6 cellular contexts compared by ENCODE assay signal in genomic region chr16:2515180-2515803, GRCh38. TPM values are rescaled to one million over a fixed set of nuclear protein-coding genes. Genes with fewer than 3 reads are reported as not detected.
DNase-seq lines count a peak whose midpoint lies in the region; ATAC-seq and TF ChIP-seq lines count a peak whose summit lies in the region.

No MANE protein-coding gene starts in this region.

- H2AFZ ChIP-seq in MM.1S (ENCODE audit: low read length) = no peak overlapping the region

- peaks cover 62% of the 10 kb centered on the region for H3K79me2 ChIP-seq in MM.1S (ENCODE audit: low read length)

- H3K4me2 ChIP-seq in MM.1S (ENCODE audit: low read depth, low read length) = peak overlapping the region; percentile 81

- no peak for ATAC-seq in GM21526 (IDR thresholded peaks at IDR 0.05; ENCODE audit: low FRiP score, unreplicated experiment)
- no peak for ATAC-seq in HG03457 (IDR thresholded peaks at IDR 0.05; ENCODE audit: unreplicated experiment)
- no peak for ATAC-seq in GM19467 (IDR thresholded peaks at IDR 0.05; ENCODE audit: unreplicated experiment)

- peak overlapping the region; percentile 98 for H3K4me3 ChIP-seq in MM.1S (ENCODE audit: low read length)
- peak overlapping the region; percentile 95 for H3K4me3 ChIP-seq in effector memory CD4-positive, alpha-beta T cell (ENCODE audit: insufficient read depth, low read depth, low read length, poor library complexity, severe bottlenecking)
- H3K4me3 ChIP-seq in sigmoid colon = peak overlapping the region; percentile 92 to 100 (median 100)

- H3K36me3 ChIP-seq in MM.1S (replicated peaks; ENCODE audit: insufficient read depth, low read length) = no peaks in the 10 kb centered on the region
- peaks cover 4% of the 10 kb centered on the region for H3K36me3 ChIP-seq in effector memory CD4-positive, alpha-beta T cell (ENCODE audit: control insufficient read depth, insufficient read depth, low read length)
- no peaks in the 10 kb centered on the region for H3K36me3 ChIP-seq in sigmoid colon

- DNase-seq in MM.1S (no peak), sigmoid colon (no peak)
- DNase-seq in effector memory CD4-positive, alpha-beta T cell = no peak

- H3K27me3 ChIP-seq in MM.1S (replicated peaks; ENCODE audit: insufficient read depth, low read length) (no peaks in the 10 kb centered on the region), sigmoid colon (no peaks in the 10 kb centered on the region)
- H3K27me3 ChIP-seq in effector memory CD4-positive, alpha-beta T cell (replicated peaks; ENCODE audit: control insufficient read depth, insufficient read depth, low read length, poor library complexity, severe bottlenecking) = no peaks in the 10 kb centered on the region

- peaks cover 15% of the 10 kb centered on the region; the same call in 1 of the 2 replicates for H4K20me1 ChIP-seq in MM.1S (ENCODE audit: insufficient read depth, low read length)

- no peaks in the 10 kb centered on the region for H3K9me3 ChIP-seq in MM.1S (replicated peaks; ENCODE audit: insufficient read depth, low read length)
- H3K9me3 ChIP-seq in effector memory CD4-positive, alpha-beta T cell (ENCODE audit: control insufficient read depth, low read length) = no peaks in the 10 kb centered on the region
- no peaks in the 10 kb centered on the region for H3K9me3 ChIP-seq in sigmoid colon

- TF ChIP-seq CTCF in MM.1S (IDR thresholded peaks at IDR 0.05; ENCODE audit: low read length) (no peak), sigmoid colon (IDR thresholded peaks at IDR 0.05) (no peak)

- no peaks in the 10 kb centered on the region for H3K9me2 ChIP-seq in MM.1S (replicated peaks; ENCODE audit: insufficient read depth, low read length)

- peaks cover 9% of the 10 kb centered on the region for H3F3A ChIP-seq in MM.1S (ENCODE audit: insufficient read depth, low read length)

- no peak for TF ChIP-seq EP300 in sigmoid colon (IDR thresholded peaks at IDR 0.05)

- peak overlapping the region; percentile 74 for H3K9ac ChIP-seq in MM.1S (ENCODE audit: low read length)

- H3K4me1 ChIP-seq in MM.1S (ENCODE audit: low read length) = peaks cover 13% of the 10 kb centered on the region
- peaks cover 53% of the 10 kb centered on the region for H3K4me1 ChIP-seq in effector memory CD4-positive, alpha-beta T cell (ENCODE audit: control insufficient read depth, insufficient read depth, low read length, poor library complexity, severe bottlenecking)
- peaks cover 0 to 77% (median 73%) of the 10 kb centered on the region in 4 donors for H3K4me1 ChIP-seq in sigmoid colon

- 18 to 28% methylated on average over 13 of the region's 13 CpGs for WGBS in sigmoid colon, 2 donors

- no peak for TF ChIP-seq POLR2A in sigmoid colon (IDR thresholded peaks at IDR 0.05)

- H3K27ac ChIP-seq in MM.1S (ENCODE audit: low read length) (peak overlapping the region; percentile 18; the same call in 1 of the 2 replicates), sigmoid colon (peak overlapping the region; percentile 97 to 99 (median 98))
- peak overlapping the region; percentile 98 for H3K27ac ChIP-seq in effector memory CD4-positive, alpha-beta T cell (ENCODE audit: insufficient read depth, low read length, poor library complexity, severe bottlenecking)

- intact Hi-C loops in sigmoid colon (cut with DNase I) = no loop called here

RNA-seq across cellular contexts. Expression of gene ATP6V0C, which starts 1.5 kb away (rescaled TPM):
- total RNA-seq in sigmoid colon = 10 to 100 TPM; 33.2 to 51.5 (median 42.5) TPM
- polyA plus RNA-seq in sigmoid colon = 100 to 1,000 TPM in 1 of 3 donors, 10 to 100 TPM in 2; 79.3 to 233 (median 99.0) TPM

RNA-seq across cellular contexts. Expression of gene AMDHD2, which starts 4.9 kb away (rescaled TPM):
- 10 to 100 TPM; 23.3 to 25.3 (median 24.4) TPM for total RNA-seq in sigmoid colon
- polyA plus RNA-seq in sigmoid colon = 10 to 100 TPM; 21.0 to 39.4 (median 21.5) TPM

RNA-seq across cellular contexts. Expression of gene CEMP1, which starts 15.9 kb away (rescaled TPM):
- not detected for total RNA-seq in sigmoid colon
- polyA plus RNA-seq in sigmoid colon = 1 to 10 TPM in 1 of 3 donors, under 1 TPM in 1, not detected in 1; 0.90 to 1.2 TPM

RNA-seq across cellular contexts. Expression of gene PDPK1, which starts 22.5 kb away (rescaled TPM):
- 10 to 100 TPM; 22.7 to 32.2 (median 31.0) TPM for total RNA-seq in sigmoid colon
- 10 to 100 TPM; 24.0 to 31.1 (median 31.0) TPM for polyA plus RNA-seq in sigmoid colon

RNA-seq across cellular contexts. Expression of gene TBC1D24, which starts 40.4 kb away (rescaled TPM):
- 10 to 100 TPM in 2 of 4 donors, 1 to 10 TPM in 2; 5.9 to 16.1 (median 10.5) TPM for total RNA-seq in sigmoid colon
- polyA plus RNA-seq in sigmoid colon = 1 to 10 TPM in 2 of 3 donors, under 1 TPM in 1; 0.60 to 6.5 (median 1.4) TPM

Comparison
In these comparisons a context has a peak if more than half of its experiments do, and no peak if none do; other contexts are left out.
1. H3K27ac ChIP-seq: peak in every context shown above with its lines; median percentile 98 in sigmoid colon; 98 in effector memory CD4-positive, alpha-beta T cell; 18 in MM.1S.